ENCODE assay signal across 26 cellular contexts in the genomic region with DNA sequence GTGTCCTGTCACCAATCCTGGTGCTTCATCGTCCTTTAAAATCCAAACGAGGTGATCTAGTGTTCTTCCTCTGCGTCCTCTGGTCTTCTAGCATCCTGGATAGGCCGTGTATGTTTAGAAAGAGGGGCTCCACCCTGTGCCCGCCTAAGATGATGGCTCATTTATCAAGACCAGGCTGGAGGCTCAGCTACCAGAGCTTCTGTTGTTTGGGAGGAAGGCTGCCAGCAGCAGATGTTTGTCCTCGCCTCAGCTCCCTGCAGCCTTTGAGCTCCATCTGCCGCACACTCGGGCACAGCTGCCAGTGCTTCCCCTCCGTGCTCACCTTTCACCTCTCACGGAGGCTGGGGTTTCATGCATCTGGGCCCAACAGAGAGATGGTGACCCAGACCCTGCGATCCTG.
"Had no signal": no experiment of that assay in that cellular context is flagged by ENCODE, and none has a peak within 500 bp of the region (broad histone marks: within the 10 kb centered on the region; RNA-seq: fewer than 3 reads in every experiment).

No MANE protein-coding gene starts in this region.

- ATAC-seq: activated T-cell treated with anti-CD3 and anti-CD28 coated beads, Interleukin-2, amount 50 U/mL, for 4 hours; gastrocnemius medialis; left ventricle myocardium superior; natural killer cell treated with Interleukin-12 subunit alpha and Interleukin-12 subunit beta and Interleukin-15 and Interleukin-18, amount 100 ng/mL, for 72 hours; sciatic nerve; stimulated activated effector memory CD8-positive, alpha-beta T cell treated with anti-CD3 and anti-CD28 coated beads, Interleukin-12 subunit alpha, Interleukin-12 subunit beta, amount 100 ng/mL, for 72 hours; stimulated activated naive CD8-positive, alpha-beta T cell treated with anti-CD3 and anti-CD28 coated beads, Interleukin-15, amount 100 ng/mL, for 72 hours; WTC11 had no signal

- H3K27me3 ChIP-seq: adrenal gland, gastrocnemius medialis, neutrophil, suprapubic skin, transverse colon, uterus had no signal

- DNase-seq: activated CD4-positive, alpha-beta T cell treated with anti-CD3 and anti-CD28 coated beads, Interleukin-2, amount 50 U/mL, for 48 hours; activated CD8-positive, alpha-beta memory T cell treated with anti-CD3 and anti-CD28 coated beads, Interleukin-2, amount 50 U/mL, for 48 hours; activated naive CD4-positive, alpha-beta T cell; activated T-cell treated with anti-CD3 and anti-CD28 coated beads, Interleukin-2, amount 50 U/mL, for 4 hours; adrenal gland; central memory CD4-positive, alpha-beta T cell; dermis blood vessel endothelial cell; effector memory CD4-positive, alpha-beta T cell; gastrocnemius medialis; left ventricle myocardium superior; mammary epithelial cell; midbrain; small intestine; stimulated activated CD4-positive, alpha-beta T cell treated with anti-CD3 and anti-CD28 coated beads, Interleukin-2, amount 100 ng/mL, for 24 hours; stimulated activated naive CD8-positive, alpha-beta T cell treated with anti-CD3 and anti-CD28 coated beads, Interleukin-15, amount 100 ng/mL, for 72 hours; T-helper 9 cell; transverse colon; uterus had no signal

- H3K4me3 ChIP-seq: adrenal gland, gastrocnemius medialis, suprapubic skin, transverse colon, uterus had no signal

- FAIRE-seq: astrocyte, small intestine had no signal

- H3K27ac ChIP-seq: adrenal gland, gastrocnemius medialis, neutrophil, parathyroid adenoma, suprapubic skin, transverse colon, uterus had no signal
